In the genomic region with DNA sequence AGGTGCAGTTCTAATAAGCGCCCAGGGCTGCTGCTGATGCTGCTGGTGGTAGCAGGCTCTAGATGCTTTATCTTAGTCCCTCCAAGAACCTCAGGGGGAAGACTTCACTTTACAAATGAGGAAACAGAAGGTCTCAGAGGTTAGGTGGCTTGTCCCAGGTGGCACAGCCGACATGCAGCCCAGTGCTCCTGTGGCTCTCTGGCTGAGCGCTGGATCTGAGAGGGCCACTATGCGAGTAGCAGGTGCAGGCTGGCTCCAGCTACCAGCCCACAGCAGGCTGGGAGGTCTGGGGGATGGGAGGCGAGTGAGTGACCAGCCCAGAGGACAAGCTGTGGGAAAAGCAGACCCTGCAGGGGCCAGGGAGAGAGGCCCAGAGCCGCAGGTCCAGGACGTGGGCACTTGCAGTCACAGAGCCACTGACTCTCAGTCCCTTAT, we compare ENCODE assay signal across 1 cellular context.
TF ChIP-seq lines count a peak whose summit lies in the region.

No MANE protein-coding gene starts in this region.

TF ChIP-seq in GM23338, 12 proteins besides CTCF, POLR2A, EP300 and RAD21 (continued from another document):
- TF ChIP-seq ZNF462 (CRISPR knock-in tag; IDR thresholded peaks at IDR 0.05) (no peak), EZH2phosphoT487 (IDR thresholded peaks at IDR 0.05; ENCODE audit: unreplicated experiment) (no peak), ZNF331 (CRISPR knock-in tag; IDR thresholded peaks at IDR 0.05; ENCODE audit: low read depth) (no peak), NANOG (IDR thresholded peaks at IDR 0.05; ENCODE audit: borderline replicate concordance) (no peak), CREB1 (CRISPR knock-in tag; IDR thresholded peaks at IDR 0.05; ENCODE audit: low read depth) (no peak), JUNB (IDR thresholded peaks at IDR 0.05; ENCODE audit: unreplicated experiment) (no peak)
